Comparison of ENCODE assay signal across 8 cellular contexts in the genomic region with DNA sequence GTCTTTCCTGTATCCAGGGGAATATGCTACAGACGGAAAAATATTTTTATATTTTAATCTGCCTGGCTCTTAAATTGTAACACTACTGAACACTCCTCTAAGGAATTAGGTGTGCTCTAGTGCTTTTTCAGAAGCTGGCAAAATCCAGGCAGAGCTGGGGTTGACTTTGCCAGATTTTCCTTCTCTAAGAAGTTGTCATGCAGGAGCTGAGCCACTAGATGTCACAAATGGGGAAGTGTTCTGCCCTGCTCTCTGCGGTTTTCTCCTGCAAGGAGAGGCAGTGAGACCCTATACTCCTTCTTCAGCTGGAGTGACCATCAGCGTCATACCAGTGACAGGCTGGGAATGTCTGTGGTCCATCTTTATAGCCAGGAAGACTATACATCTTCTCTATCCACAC.
DNase-seq lines count a peak whose midpoint lies in the region; ATAC-seq and TF ChIP-seq lines count a peak whose summit lies in the region.

No MANE protein-coding gene starts in this region.

- H3K4me3 Mint-ChIP-seq in activated T-helper 2 cell treated with anti-CD3 and anti-CD28 coated beads, Interferon-gamma antibody, Interleukin-2, Interleukin-4, amounts not matched to agents 10 μg/mL and 5 μg/mL and 100 μg/mL, durations not matched to agents 14 hours and 24 hours and 36 hours (ENCODE audit: low read depth) = no peak overlapping the region

- H3K36me3 Mint-ChIP-seq in activated T-helper 2 cell treated with anti-CD3 and anti-CD28 coated beads, Interferon-gamma antibody, Interleukin-2, Interleukin-4, amounts not matched to agents 10 μg/mL and 5 μg/mL and 100 μg/mL, durations not matched to agents 14 hours and 24 hours and 36 hours (ENCODE audit: low read depth) = no peaks in the 10 kb centered on the region

- no peak overlapping the region for H3K4me3 ChIP-seq in coronary artery

- ATAC-seq in HG02885 (IDR thresholded peaks at IDR 0.05; ENCODE audit: poor library complexity, unreplicated experiment) (peak; percentile 75), GM19467 (IDR thresholded peaks at IDR 0.05; ENCODE audit: unreplicated experiment) (no peak)

- no peaks in the 10 kb centered on the region for H3K27me3 Mint-ChIP-seq in activated T-helper 2 cell treated with anti-CD3 and anti-CD28 coated beads, Interferon-gamma antibody, Interleukin-2, Interleukin-4, amounts not matched to agents 10 μg/mL and 5 μg/mL and 100 μg/mL, durations not matched to agents 14 hours and 24 hours and 36 hours (ENCODE audit: low read depth)

- intact Hi-C loops in activated T-helper 2 cell treated with anti-CD3 and anti-CD28 coated beads, Interferon-gamma antibody, Interleukin-2, Interleukin-4, amounts not matched to agents 10 μg/mL and 5 μg/mL and 100 μg/mL, durations not matched to agents 14 hours and 24 hours and 36 hours (cut with micrococcal nuclease) = no loop called here

- no peaks in the 10 kb centered on the region for H3K4me1 Mint-ChIP-seq in activated T-helper 2 cell treated with anti-CD3 and anti-CD28 coated beads, Interferon-gamma antibody, Interleukin-2, Interleukin-4, amounts not matched to agents 10 μg/mL and 5 μg/mL and 100 μg/mL, durations not matched to agents 14 hours and 24 hours and 36 hours (ENCODE audit: low read depth)

- TF ChIP-seq CTCF in GM10266 (IDR thresholded peaks at IDR 0.05; ENCODE audit: control insufficient read depth, insufficient read depth, low read depth, missing control alignments) (peak; percentile 40), coronary artery (IDR thresholded peaks at IDR 0.05) (peak; percentile 21)

- DNase-seq in GM10266 (ENCODE audit: extremely low spot score) (peak; percentile 21), NOMO-1 treated with dmso at 0.1 percent for 144 hours (lab: John Stamatoyannopoulos, UW; ENCODE audit: unreplicated experiment) (peak; percentile 28), coronary artery (ENCODE audit: low spot score) (no peak), medulla oblongata (ENCODE audit: extremely low spot score) (peak; percentile 86), NCI-H1048 (lab: John Stamatoyannopoulos, UW) (no peak)
- DNase-seq in activated T-helper 2 cell treated with anti-CD3 and anti-CD28 coated beads, Interferon-gamma antibody, Interleukin-2, Interleukin-4, amounts not matched to agents 10 μg/mL and 5 μg/mL and 100 μg/mL, durations not matched to agents 14 hours and 24 hours and 36 hours (ENCODE audit: low spot score) = no peak

- H3K27ac ChIP-seq in coronary artery = no peak overlapping the region

- H3K27ac Mint-ChIP-seq in activated T-helper 2 cell treated with anti-CD3 and anti-CD28 coated beads, Interferon-gamma antibody, Interleukin-2, Interleukin-4, amounts not matched to agents 10 μg/mL and 5 μg/mL and 100 μg/mL, durations not matched to agents 14 hours and 24 hours and 36 hours = no peak overlapping the region

- no peaks in the 10 kb centered on the region for H3K9me3 Mint-ChIP-seq in activated T-helper 2 cell treated with anti-CD3 and anti-CD28 coated beads, Interferon-gamma antibody, Interleukin-2, Interleukin-4, amounts not matched to agents 10 μg/mL and 5 μg/mL and 100 μg/mL, durations not matched to agents 14 hours and 24 hours and 36 hours

Comparison
In these comparisons a context has a peak if more than half of its experiments do, and no peak if none do; other contexts are left out.
1. DNase-seq: peak in GM10266 (single experiment), NOMO-1 treated with dmso at 0.1 percent for 144 hours (single experiment) and medulla oblongata (single experiment); none in coronary artery (single experiment), NCI-H1048 (single experiment) and activated T-helper 2 cell treated with anti-CD3 and anti-CD28 coated beads, Interferon-gamma antibody, Interleukin-2, Interleukin-4, amounts not matched to agents 10 μg/mL and 5 μg/mL and 100 μg/mL, durations not matched to agents 14 hours and 24 hours and 36 hours (single experiment).